ENCODE assay signal across 13 cellular contexts in the genomic region with DNA sequence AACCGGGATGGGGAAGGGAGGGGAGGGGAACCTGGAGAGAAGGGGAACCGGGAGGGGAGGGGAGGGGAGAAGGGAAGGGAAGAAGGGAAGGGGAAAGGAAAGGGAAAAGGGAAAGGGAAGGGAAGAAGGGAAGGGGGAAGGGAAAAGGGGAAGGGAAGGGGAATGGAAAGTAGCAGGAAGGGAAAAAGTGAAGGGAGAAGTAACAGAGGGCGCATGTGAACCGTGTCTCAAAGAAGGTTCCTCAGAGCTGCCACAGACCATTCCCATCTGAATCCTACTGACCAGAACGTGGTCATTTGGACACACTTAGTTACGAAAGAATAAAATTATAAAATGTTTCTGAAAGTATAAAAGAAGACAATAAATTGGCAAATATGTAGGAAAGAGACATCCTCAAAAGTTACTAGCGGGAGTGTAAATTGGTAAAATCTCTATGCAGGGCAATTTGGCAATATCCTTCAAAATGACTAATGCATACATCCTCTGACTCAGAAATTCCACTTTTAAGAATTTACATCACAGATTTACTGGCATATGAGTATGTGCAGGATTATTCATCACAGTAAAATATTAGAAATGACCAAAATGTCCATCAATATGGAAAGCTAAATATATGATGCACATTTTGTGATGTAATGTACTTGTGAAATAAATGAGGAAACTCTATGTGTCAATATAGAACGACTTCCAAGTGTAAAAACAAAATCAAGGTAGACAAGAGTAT. TPM values are rescaled to one million over a fixed set of nuclear protein-coding genes. Genes with fewer than 3 reads are reported as not detected.
DNase-seq lines count a peak whose midpoint lies in the region; ATAC-seq and TF ChIP-seq lines count a peak whose summit lies in the region.
"Had no signal": no experiment of that assay in that cellular context is flagged by ENCODE, and none has a peak within 500 bp of the region (broad histone marks: within the 10 kb centered on the region; RNA-seq: fewer than 3 reads in every experiment).

No MANE protein-coding gene starts in this region.

- no TSS peak for BruUV-seq in MCF 10A (replicated peaks; lab: Mats Ljungman, UMichigan)

- H3K4me3 Mint-ChIP-seq in MCF 10A (ENCODE audit: unreplicated experiment) = no peak overlapping the region

- no peaks in the 10 kb centered on the region for H3K36me3 ChIP-seq in breast epithelium
- H3K36me3 ChIP-seq: BLaER1 treated with 17β-estradiol and CSF1 and Interleukin-3, amounts not matched to agents 10 nM and 100 nM; brain microvascular endothelial cell had no signal

- H3K27me3 ChIP-seq in breast epithelium = no peaks in the 10 kb centered on the region
- H3K27me3 ChIP-seq: BLaER1 treated with 17β-estradiol and CSF1 and Interleukin-3, amounts not matched to agents 10 nM and 100 nM; brain microvascular endothelial cell had no signal

- intact Hi-C loops in MCF 10A (cut with micrococcal nuclease) = loop anchor here (2.0 kb wide), 1 partner anchor 53 kb away; no protein-coding TSS in a partner anchor
- intact Hi-C loops in breast epithelium (cut with DNase I; ENCODE audit: low total_unique reads) = no loop called here

- H3K27me3 Mint-ChIP-seq in MCF 10A (ENCODE audit: insufficient read depth, unreplicated experiment) = no peaks in the 10 kb centered on the region

- H3K4me1 Mint-ChIP-seq in MCF 10A (ENCODE audit: insufficient read depth, unreplicated experiment) = no peaks in the 10 kb centered on the region

- peak overlapping the region; percentile 11 for H3K27ac Mint-ChIP-seq in MCF 10A (ENCODE audit: low read depth, unreplicated experiment)

- TF ChIP-seq CTCF in MCF 10A (IDR thresholded peaks at IDR 0.05; ENCODE audit: unreplicated experiment) = no peak
- TF ChIP-seq CTCF in breast epithelium (IDR thresholded peaks at IDR 0.05) = no peak
- no peak for TF ChIP-seq CTCF in RWPE1 (conservative IDR thresholded peaks at IDR 0.05; ENCODE audit: low read depth)

- H3K9me3 ChIP-seq in breast epithelium = peaks cover 0 to 7% of the 10 kb centered on the region in 2 donors

- POLR2A ChIA-PET in MCF 10A (lab: Yijun Ruan, JAX) (interaction anchor here (0.6 to 3.2 kb wide), 17 partner anchors 8 to 1244 kb away, joined by 3 to 34 read pairs (median 4); partner anchors contain the start of genes C10orf67 and OTUD1), RWPE1 (lab: Yijun Ruan, JAX; ENCODE audit: low non-redundant PET) (interaction anchor here (0.7 kb wide), 1 partner anchor 15 kb away, joined by 3 read pairs; no protein-coding TSS in a partner anchor)

- H3K4me3 ChIP-seq in breast epithelium = no peak overlapping the region
- H3K4me3 ChIP-seq: BLaER1 treated with 17β-estradiol and CSF1 and Interleukin-3, amounts not matched to agents 10 nM and 100 nM had no signal

- H3K36me3 Mint-ChIP-seq in MCF 10A (ENCODE audit: insufficient read depth, unreplicated experiment) = no peaks in the 10 kb centered on the region

- ATAC-seq in HG03039 (IDR thresholded peaks at IDR 0.05; ENCODE audit: unreplicated experiment) (no peak), HG02610 (IDR thresholded peaks at IDR 0.05; ENCODE audit: unreplicated experiment) (no peak)

- H3K9me3 Mint-ChIP-seq in MCF 10A (ENCODE audit: unreplicated experiment) = peaks cover 8% of the 10 kb centered on the region

- no peak for TF ChIP-seq POLR2A in breast epithelium (IDR thresholded peaks at IDR 0.05)

- H3K4me1 ChIP-seq in breast epithelium = no peaks in the 10 kb centered on the region

- CTCF ChIA-PET in MCF 10A (lab: Yijun Ruan, JAX) (interaction anchor here (0.7 to 2.5 kb wide), 4 partner anchors 12 to 229 kb away, joined by 3 to 7 read pairs (median 4); no protein-coding TSS in a partner anchor), RWPE1 (lab: Yijun Ruan, JAX) (interaction anchor here (0.5 to 0.6 kb wide), 3 partner anchors 21 to 1016 kb away, joined by 3 to 4 read pairs (median 4); no protein-coding TSS in a partner anchor)

- DNase-seq in MCF 10A (ENCODE audit: unreplicated experiment) = peak; percentile 88
- no peak for DNase-seq in breast epithelium (ENCODE audit: low spot score in 2 of 2)
- DNase-seq in RWPE1 (ENCODE audit: low spot score) = peak; percentile 77
- DNase-seq in fibroblast of gingiva (ENCODE audit: low read depth) = peak; percentile 87
- peak; percentile 20 for DNase-seq in stromal cell of bone marrow (ENCODE audit: low read depth)
- no peak for DNase-seq in DMS153 treated with DMSO at 0.1 percent for 48 hours (lab: John Stamatoyannopoulos, UW; ENCODE audit: unreplicated experiment)
- DNase-seq: brain microvascular endothelial cell, NCI-H2081 treated with DMSO at 0.1 percent for 48 hours, SHP77 had no signal

- H3K27ac ChIP-seq in breast epithelium = no peak overlapping the region
- peak overlapping the region; percentile 66; the same call in 1 of the 2 replicates for H3K27ac ChIP-seq in RWPE1
- H3K27ac ChIP-seq: brain microvascular endothelial cell had no signal

RNA-seq across cellular contexts. Expression of gene C10orf67, which starts 12.9 kb away (rescaled TPM):
- total RNA-seq in MCF 10A (2022) (0.15 and 0.21 TPM in 2 replicates), breast epithelium (under 1 TPM in 1 of 3 donors, not detected in 2; 0.29 TPM)
- total RNA-seq: urinary bladder had no signal

Comparison
In these comparisons a context has a peak if more than half of its experiments do, and no peak if none do; other contexts are left out.
1. DNase-seq: peak in MCF 10A (single experiment), RWPE1 (single experiment), fibroblast of gingiva (single experiment) and stromal cell of bone marrow (single experiment); none in breast epithelium (0 of 2) and DMS153 treated with DMSO at 0.1 percent for 48 hours (single experiment).